ENCODE assay signal across 8 cellular contexts in genomic region chr1:61157420-61157987, GRCh38.
DNase-seq lines count a peak whose midpoint lies in the region; ATAC-seq and TF ChIP-seq lines count a peak whose summit lies in the region.

No MANE protein-coding gene starts in this region.

- H3K36me3 ChIP-seq in smooth muscle cell (ENCODE audit: low read depth): no peaks in the 10 kb centered on the region

- H4K20me1 ChIP-seq in smooth muscle cell (ENCODE audit: low read depth): peaks cover 29% of the 10 kb centered on the region

- no peak overlapping the region for H3K27ac ChIP-seq in smooth muscle cell (ENCODE audit: low read depth)

- 0% methylated on average over 3 of the region's 3 CpGs for WGBS in smooth muscle cell (ENCODE audit: low lambda C conversion rate)

- H3K4me2 ChIP-seq in smooth muscle cell: peak overlapping the region; percentile 76

- peaks cover 5% of the 10 kb centered on the region for H3K27me3 ChIP-seq in smooth muscle cell (ENCODE audit: low read depth)

- DNase-seq in HCEC 1CT: peak; percentile 42
- DNase-seq in SW480 (ENCODE audit: low spot score): peak; percentile 77
- peak; percentile 80 for DNase-seq in foreskin melanocyte
- no peak for DNase-seq in smooth muscle cell (lab: John Stamatoyannopoulos, UW; ENCODE audit: unreplicated experiment)
- no peak for DNase-seq in germinal center (ENCODE audit: low spot score)
- DNase-seq in NCI-H146 treated with DMSO at 0.1 percent for 48 hours (lab: John Stamatoyannopoulos, UW; ENCODE audit: unreplicated experiment): no peak

- ATAC-seq in GM21367 (IDR thresholded peaks at IDR 0.05; ENCODE audit: unreplicated experiment) (no peak), HG02938 (IDR thresholded peaks at IDR 0.05; ENCODE audit: unreplicated experiment) (no peak)

- H3K4me3 ChIP-seq in smooth muscle cell: no peak overlapping the region

- peaks cover 16% of the 10 kb centered on the region for H3F3A ChIP-seq in smooth muscle cell (ENCODE audit: low read depth)

- no peak for TF ChIP-seq CTCF in smooth muscle cell (IDR thresholded peaks at IDR 0.05; ENCODE audit: borderline replicate concordance, insufficient read depth, poor library complexity, severe bottlenecking)

- H3K9ac ChIP-seq in smooth muscle cell (ENCODE audit: low read depth): no peak overlapping the region

- H2AFZ ChIP-seq in smooth muscle cell (ENCODE audit: low read depth): no peak overlapping the region

- no peaks in the 10 kb centered on the region for H3K79me2 ChIP-seq in smooth muscle cell (ENCODE audit: low read depth)

- H3K9me3 ChIP-seq in smooth muscle cell (replicated peaks; ENCODE audit: low read depth): no peaks in the 10 kb centered on the region

- H3K4me1 ChIP-seq in smooth muscle cell (ENCODE audit: low read depth): peaks cover 38% of the 10 kb centered on the region

Comparison
In these comparisons a context has a peak if more than half of its experiments do, and no peak if none do; other contexts are left out.
1. DNase-seq: peak in HCEC 1CT (single experiment), SW480 (single experiment) and foreskin melanocyte (single experiment); none in smooth muscle cell (single experiment), germinal center (single experiment) and NCI-H146 treated with DMSO at 0.1 percent for 48 hours (single experiment).